11 cellular contexts compared by ENCODE assay signal in genomic region chrX:66004928-66005831, GRCh38. TPM values are rescaled to one million over a fixed set of nuclear protein-coding genes. Genes with fewer than 3 reads are reported as not detected.
DNase-seq lines count a peak whose midpoint lies in the region; ATAC-seq and TF ChIP-seq lines count a peak whose summit lies in the region.
"Had no signal": no experiment of that assay in that cellular context is flagged by ENCODE, and none has a peak within 500 bp of the region (broad histone marks: within the 10 kb centered on the region; RNA-seq: fewer than 3 reads in every experiment).

No MANE protein-coding gene starts in this region.

- H3K27me3 ChIP-seq in upper lobe of right lung = no peaks in the 10 kb centered on the region
- H3K27me3 ChIP-seq in effector memory CD4-positive, alpha-beta T cell (replicated peaks; ENCODE audit: control insufficient read depth, insufficient read depth, low read length, poor library complexity, severe bottlenecking) = no peaks in the 10 kb centered on the region

- no peak overlapping the region for H3K27ac ChIP-seq in upper lobe of right lung
- no peak overlapping the region for H3K27ac ChIP-seq in effector memory CD4-positive, alpha-beta T cell (ENCODE audit: insufficient read depth, low read length, poor library complexity, severe bottlenecking)
- H3K27ac ChIP-seq: epithelial cell of prostate had no signal

- intact Hi-C loops in upper lobe of right lung (cut with DNase I) = no loop called here

- H3K27me3 Mint-ChIP-seq in stimulated activated naive CD8-positive, alpha-beta T cell treated with anti-CD3 and anti-CD28 coated beads, Interleukin-15, Interleukin-2, amounts not matched to agents 100 ng/mL and 50 ng/mL, for 24 hours = no peaks in the 10 kb centered on the region

- H3K9me3 ChIP-seq in upper lobe of right lung = no peaks in the 10 kb centered on the region
- H3K9me3 ChIP-seq in effector memory CD4-positive, alpha-beta T cell (ENCODE audit: control insufficient read depth, low read length) = no peaks in the 10 kb centered on the region

- peak overlapping the region; percentile 17 for H3K4me3 Mint-ChIP-seq in stimulated activated naive CD8-positive, alpha-beta T cell treated with anti-CD3 and anti-CD28 coated beads, Interleukin-15, Interleukin-2, amounts not matched to agents 100 ng/mL and 50 ng/mL, for 24 hours

- H3K4me1 ChIP-seq in upper lobe of right lung = no peaks in the 10 kb centered on the region
- peaks cover 24% of the 10 kb centered on the region for H3K4me1 ChIP-seq in effector memory CD4-positive, alpha-beta T cell (ENCODE audit: control insufficient read depth, insufficient read depth, low read length, poor library complexity, severe bottlenecking)

- H3K36me3 Mint-ChIP-seq in stimulated activated naive CD8-positive, alpha-beta T cell treated with anti-CD3 and anti-CD28 coated beads, Interleukin-15, Interleukin-2, amounts not matched to agents 100 ng/mL and 50 ng/mL, for 24 hours (ENCODE audit: low read depth) = no peaks in the 10 kb centered on the region

- no peak for DNase-seq in stimulated activated naive CD8-positive, alpha-beta T cell treated with anti-CD3 and anti-CD28 coated beads, Interleukin-15, Interleukin-2, amounts not matched to agents 100 U/mL and 50 U/mL, for 24 hours
- DNase-seq in SIG-M5 (lab: John Stamatoyannopoulos, UW) (peak; percentile 73), upper lobe of right lung (no peak), putamen (ENCODE audit: low spot score) (no peak)
- peak; percentile 26 for DNase-seq in central memory CD4-positive, alpha-beta T cell
- no peak for DNase-seq in effector memory CD4-positive, alpha-beta T cell
- DNase-seq: amygdala; stimulated activated CD4-positive, alpha-beta T cell treated with anti-CD3 and anti-CD28 coated beads, Interleukin-12 subunit alpha, Interleukin-12 subunit beta, amount 100 ng/mL, for 4 hours had no signal

- peak overlapping the region; percentile 84 for H3K27ac Mint-ChIP-seq in stimulated activated naive CD8-positive, alpha-beta T cell treated with anti-CD3 and anti-CD28 coated beads, Interleukin-15, Interleukin-2, amounts not matched to agents 100 ng/mL and 50 ng/mL, for 24 hours

- peaks cover 74% of the 10 kb centered on the region for H3K4me1 Mint-ChIP-seq in stimulated activated naive CD8-positive, alpha-beta T cell treated with anti-CD3 and anti-CD28 coated beads, Interleukin-15, Interleukin-2, amounts not matched to agents 100 ng/mL and 50 ng/mL, for 24 hours (ENCODE audit: low read depth)

- no peaks in the 10 kb centered on the region for H3K9me3 Mint-ChIP-seq in stimulated activated naive CD8-positive, alpha-beta T cell treated with anti-CD3 and anti-CD28 coated beads, Interleukin-15, Interleukin-2, amounts not matched to agents 100 ng/mL and 50 ng/mL, for 24 hours

- H3K4me3 ChIP-seq in upper lobe of right lung = no peak overlapping the region
- H3K4me3 ChIP-seq in effector memory CD4-positive, alpha-beta T cell (ENCODE audit: insufficient read depth, low read depth, low read length, poor library complexity, severe bottlenecking) = no peak overlapping the region

- no peaks in the 10 kb centered on the region for H3K36me3 ChIP-seq in upper lobe of right lung
- no peaks in the 10 kb centered on the region for H3K36me3 ChIP-seq in effector memory CD4-positive, alpha-beta T cell (ENCODE audit: control insufficient read depth, insufficient read depth, low read length)

- TF ChIP-seq CTCF in upper lobe of right lung (IDR thresholded peaks at IDR 0.05) = no peak

- no peak for ATAC-seq in stimulated activated naive CD8-positive, alpha-beta T cell treated with anti-CD3 and anti-CD28 coated beads, Interleukin-15, Interleukin-2, amounts not matched to agents 100 U/mL and 50 U/mL, for 24 hours
- ATAC-seq in upper lobe of right lung (peak; percentile 64), HG03039 (IDR thresholded peaks at IDR 0.05; ENCODE audit: unreplicated experiment) (no peak)

RNA-seq across cellular contexts. Expression of gene VSIG4, which starts 34.7 kb away (rescaled TPM):
- 237 TPM for total RNA-seq in upper lobe of right lung

Comparison
In these comparisons a context has a peak if more than half of its experiments do, and no peak if none do; other contexts are left out.
1. DNase-seq: peak in SIG-M5 (single experiment) and central memory CD4-positive, alpha-beta T cell (single experiment); none in stimulated activated naive CD8-positive, alpha-beta T cell treated with anti-CD3 and anti-CD28 coated beads, Interleukin-15, Interleukin-2, amounts not matched to agents 100 U/mL and 50 U/mL, for 24 hours (single experiment), upper lobe of right lung (single experiment), effector memory CD4-positive, alpha-beta T cell (0 of 3) and putamen (single experiment).